ENCODE assay signal across 14 cellular contexts in genomic region chr4:2866891-2867290, GRCh38. TPM values are rescaled to one million over a fixed set of nuclear protein-coding genes. Genes with fewer than 3 reads are reported as not detected.
DNase-seq lines count a peak whose midpoint lies in the region; ATAC-seq, FAIRE-seq and TF ChIP-seq lines count a peak whose summit lies in the region.
"Had no signal": no experiment of that assay in that cellular context is flagged by ENCODE, and none has a peak within 500 bp of the region (broad histone marks: within the 10 kb centered on the region; RNA-seq: fewer than 3 reads in every experiment).

No MANE protein-coding gene starts in this region.

- dilution Hi-C loops in IMR-90 (cut with HindIII; ENCODE audit: low sequenced_read_pairs, unreplicated experiment) = no loop called here

- no peaks in the 10 kb centered on the region for H3K27me3 ChIP-seq in BLaER1 treated with 17β-estradiol and CSF1 and Interleukin-3, amounts not matched to agents 10 nM and 100 nM
- no peaks in the 10 kb centered on the region for H3K27me3 ChIP-seq in IMR-90 (ENCODE audit: control insufficient read depth, insufficient read depth, low read length)
- no peaks in the 10 kb centered on the region for H3K27me3 ChIP-seq in esophagus muscularis mucosa
- no peaks in the 10 kb centered on the region for H3K27me3 ChIP-seq in colonic mucosa
- H3K27me3 ChIP-seq: SJSA1 had no signal

- no peak overlapping the region for H4K5ac ChIP-seq in IMR-90 (ENCODE audit: low read depth, low read length)

- peak overlapping the region; percentile 79 to 93 (median 88) for H3K4me2 ChIP-seq in BLaER1 treated with 17β-estradiol and CSF1 and Interleukin-3, amounts not matched to agents 10 nM and 100 nM
- H3K4me2 ChIP-seq in IMR-90 (ENCODE audit: low read depth, low read length) = no peak overlapping the region; the same call in none of the 2 replicates

- H3K79me1 ChIP-seq in IMR-90 (ENCODE audit: low read depth in 1 of 2, low read length in 2 of 2) = peaks cover 16 to 84% of the 10 kb centered on the region in 2 experiments

- no peak overlapping the region for H4K91ac ChIP-seq in IMR-90 (ENCODE audit: insufficient read depth, low read depth, low read length)

- peaks cover 83% of the 10 kb centered on the region for H3K4me1 Mint-ChIP-seq in nephron

- no peaks in the 10 kb centered on the region for H3K9me3 ChIP-seq in BLaER1 treated with 17β-estradiol and CSF1 and Interleukin-3, amounts not matched to agents 10 nM and 100 nM (replicated peaks in 1 of 11)
- H3K9me3 ChIP-seq in IMR-90 (ENCODE audit: control insufficient read depth, insufficient read depth, low read length) = no peaks in the 10 kb centered on the region
- no peaks in the 10 kb centered on the region for H3K9me3 ChIP-seq in esophagus muscularis mucosa
- H3K9me3 ChIP-seq in colonic mucosa = no peaks in the 10 kb centered on the region
- H3K9me3 ChIP-seq: SJSA1 had no signal

- DNase-seq in IMR-90 (peak; percentile 39), esophagus muscularis mucosa (ENCODE audit: extremely low spot score) (no peak), GM19238 (ENCODE audit: insufficient read length, low spot score) (no peak), colonic mucosa (no peak), urothelium cell line (ENCODE audit: low spot score) (no peak)
- DNase-seq: activated gamma-delta T cell treated with Interleukin-2 at 50 U/mL for 16 hours, NCI-H1436, NCI-H526 had no signal

- no peak overlapping the region for H2AFZ ChIP-seq in IMR-90 (replicated peaks; ENCODE audit: low read length, poor library complexity)

- no peak overlapping the region for H3K18ac ChIP-seq in IMR-90 (ENCODE audit: low read depth, low read length)

- H3K9ac ChIP-seq in BLaER1 treated with 17β-estradiol and CSF1 and Interleukin-3, amounts not matched to agents 10 nM and 100 nM = peak overlapping the region in 9 of 11 experiments; percentile 47 to 75 (median 61); a peak in 12 of 22 replicates
- H3K9ac ChIP-seq in IMR-90 (ENCODE audit: low read depth, low read length) = no peak overlapping the region
- H3K9ac ChIP-seq in colonic mucosa (ENCODE audit: low read depth in 2 of 2, low read length in 2 of 2) = no peak overlapping the region

- H2BK15ac ChIP-seq in IMR-90 (ENCODE audit: low read depth, low read length) = no peak overlapping the region

- intact Hi-C loops in IMR-90 (cut with micrococcal nuclease) (no loop called here), esophagus muscularis mucosa (cut with DNase I) (no loop called here), colonic mucosa (cut with DNase I) (no loop called here)

- peaks cover 30% of the 10 kb centered on the region for H3K9me1 ChIP-seq in IMR-90 (ENCODE audit: insufficient read depth, low read length)

- no peak overlapping the region for H2AK5ac ChIP-seq in IMR-90 (ENCODE audit: low read depth, low read length)

- WGBS in IMR-90 (ENCODE audit: extremely low coverage in 2 of 2, insufficient read length in 1 of 2), 2 experiments = no CpG with 5 or more reads among the region's 5 CpGs
- WGBS in esophagus muscularis mucosa = 87% methylated on average over 5 of the region's 5 CpGs

- H2AK9ac ChIP-seq in IMR-90 (replicated peaks; ENCODE audit: low read depth, low read length, poor library complexity) = no peak overlapping the region

- POLR2A ChIA-PET in IMR-90 (lab: Charles Lee; ENCODE audit: unreplicated experiment) = no interaction called here

- H3K27ac ChIP-seq in BLaER1 treated with 17β-estradiol and CSF1 and Interleukin-3, amounts not matched to agents 10 nM and 100 nM = peak overlapping the region in 9 of 11 experiments; percentile 38 to 72 (median 61); a peak in 16 of 22 replicates
- no peak overlapping the region for H3K27ac ChIP-seq in IMR-90 (ENCODE audit: insufficient read depth, low read length)
- peak overlapping the region in 3 of 4 donors; percentile 71 to 75 (median 73) for H3K27ac ChIP-seq in esophagus muscularis mucosa (replicated peaks in 1 of 4)
- H3K27ac ChIP-seq in colonic mucosa = no peak overlapping the region
- H3K27ac ChIP-seq: SJSA1 had no signal

- H2BK5ac ChIP-seq in IMR-90 (ENCODE audit: low read depth, low read length, poor library complexity, severe bottlenecking) = no peak overlapping the region

- peak overlapping the region; percentile 83 to 89 (median 85) for H3K27ac Mint-ChIP-seq in nephron

- H2BK120ac ChIP-seq in IMR-90 (ENCODE audit: low read depth, low read length) = no peak overlapping the region

- H3K4ac ChIP-seq in IMR-90 (ENCODE audit: low read depth, low read length) = no peak overlapping the region

- no TSS peak for BruUV-seq in IMR-90 (replicated peaks; lab: Mats Ljungman, UMichigan)

- H2BK20ac ChIP-seq in IMR-90 (ENCODE audit: low read depth, low read length) = no peak overlapping the region

- peak overlapping the region in 1 of 3 experiments; percentile 4 for H3K4me3 Mint-ChIP-seq in nephron
- H3K4me3 Mint-ChIP-seq: B cell had no signal

- no peak for FAIRE-seq in urothelium cell line (lab: Jason Lieb, UNC)
- FAIRE-seq: colon had no signal

- H4K8ac ChIP-seq in IMR-90 (ENCODE audit: low read depth in 2 of 2, low read length in 2 of 2) = no peak overlapping the region

- no peak overlapping the region for H3K56ac ChIP-seq in IMR-90 (ENCODE audit: extremely low read depth, insufficient read depth, low read length)

- peaks cover 37 to 100% (median 90%) of the 10 kb centered on the region in 11 experiments for H4K20me1 ChIP-seq in BLaER1 treated with 17β-estradiol and CSF1 and Interleukin-3, amounts not matched to agents 10 nM and 100 nM
- peaks cover 84% of the 10 kb centered on the region for H4K20me1 ChIP-seq in IMR-90 (ENCODE audit: insufficient read depth, low read length)

- H3K4me1 ChIP-seq in BLaER1 treated with 17β-estradiol and CSF1 and Interleukin-3, amounts not matched to agents 10 nM and 100 nM = peaks cover 80 to 99% (median 94%) of the 10 kb centered on the region in 10 experiments
- H3K4me1 ChIP-seq in IMR-90 (ENCODE audit: control insufficient read depth, insufficient read depth, low read length) = peaks cover 33% of the 10 kb centered on the region
- H3K4me1 ChIP-seq in esophagus muscularis mucosa = peaks cover 98 to 100% (median 98%) of the 10 kb centered on the region in 4 donors
- peaks cover 23% of the 10 kb centered on the region for H3K4me1 ChIP-seq in colonic mucosa

- ATAC-seq in IMR-90 (ENCODE audit: low read depth) = no peak
- no peak for ATAC-seq in GM18511 (IDR thresholded peaks at IDR 0.05; ENCODE audit: unreplicated experiment)

- TF ChIP-seq POLR2A in IMR-90 (IDR thresholded peaks at IDR 0.05; ENCODE audit: low read depth, low read length) (no peak), esophagus muscularis mucosa (IDR thresholded peaks at IDR 0.05; ENCODE audit: low read depth) (no peak)

- no peak for TF ChIP-seq RAD21 in IMR-90 (IDR thresholded peaks at IDR 0.05; ENCODE audit: low read length)

- peaks cover 0 to 8% (median 0%) of the 10 kb centered on the region in 11 experiments; a peak in 1 of 22 replicates for H3K36me3 ChIP-seq in BLaER1 treated with 17β-estradiol and CSF1 and Interleukin-3, amounts not matched to agents 10 nM and 100 nM
- H3K36me3 ChIP-seq in IMR-90 (ENCODE audit: control insufficient read depth, insufficient read depth, low read length) = peaks cover 2% of the 10 kb centered on the region; the same call in 1 of the 2 replicates
- no peaks in the 10 kb centered on the region for H3K36me3 ChIP-seq in esophagus muscularis mucosa
- H3K36me3 ChIP-seq in colonic mucosa = no peaks in the 10 kb centered on the region
- H3K36me3 ChIP-seq: SJSA1 had no signal

- no peaks in the 10 kb centered on the region for H3K9me3 Mint-ChIP-seq in nephron

- CTCF ChIA-PET in IMR-90 (lab: Yijun Ruan, JAX) = no interaction called here

- TF ChIP-seq CTCF in IMR-90 (conservative IDR thresholded peaks at IDR 0.05; ENCODE audit: low read depth, low read length) (no peak), esophagus muscularis mucosa (IDR thresholded peaks at IDR 0.05) (no peak), nephron (IDR thresholded peaks at IDR 0.05; ENCODE audit: unreplicated experiment in 3 of 3) (no peak), colonic mucosa (IDR thresholded peaks at IDR 0.05) (no peak)

- H3K4me3 ChIP-seq in BLaER1 treated with 17β-estradiol and CSF1 and Interleukin-3, amounts not matched to agents 10 nM and 100 nM = peak overlapping the region in 2 of 10 experiments; percentile 16 to 49; a peak in 1 of 20 replicates
- no peak overlapping the region for H3K4me3 ChIP-seq in IMR-90 (ENCODE audit: insufficient read depth, low read depth, low read length)
- H3K4me3 ChIP-seq in esophagus muscularis mucosa = no peak overlapping the region
- no peak overlapping the region for H3K4me3 ChIP-seq in colonic mucosa
- H3K4me3 ChIP-seq: SJSA1 had no signal

- in situ Hi-C loops in IMR-90 (cut with MboI; ENCODE audit: low sequenced_read_pairs) = no loop called here

- H3K23ac ChIP-seq in IMR-90 (ENCODE audit: low read depth, low read length) = peak overlapping the region; percentile 39; the same call in 1 of the 2 replicates

- peaks cover 6% of the 10 kb centered on the region for H3K36me3 Mint-ChIP-seq in nephron (ENCODE audit: low read depth)

- no peaks in the 10 kb centered on the region for H3K27me3 Mint-ChIP-seq in nephron (ENCODE audit: low read depth)
- H3K27me3 Mint-ChIP-seq: B cell had no signal

- no peak for TF ChIP-seq EP300 in esophagus muscularis mucosa (IDR thresholded peaks at IDR 0.05)

- peak overlapping the region; percentile 48; the same call in 1 of the 2 replicates for H3K14ac ChIP-seq in IMR-90 (replicated peaks; ENCODE audit: low read depth, low read length)

TF ChIP-seq in IMR-90, 13 proteins besides CTCF, POLR2A, EP300 and RAD21 (continues in another document):
- no peak for TF ChIP-seq NFE2L2 (IDR thresholded peaks at IDR 0.05; ENCODE audit: low read depth, low read length)
- TF ChIP-seq FOS (IDR thresholded peaks at IDR 0.05; ENCODE audit: low read depth, low read length) = no peak
- TF ChIP-seq BHLHE40 (IDR thresholded peaks at IDR 0.05; ENCODE audit: low read depth, low read length) = no peak
- no peak for TF ChIP-seq SMC3 (IDR thresholded peaks at IDR 0.05; ENCODE audit: low read depth, low read length)
- no peak for TF ChIP-seq MAZ (IDR thresholded peaks at IDR 0.05; ENCODE audit: borderline replicate concordance, low read depth, low read length)
- TF ChIP-seq MAFK (IDR thresholded peaks at IDR 0.05; ENCODE audit: low read depth, low read length) = no peak
- TF ChIP-seq CHD1 (IDR thresholded peaks at IDR 0.05; ENCODE audit: low read depth, low read length) = no peak
- TF ChIP-seq MXI1 (IDR thresholded peaks at IDR 0.05; ENCODE audit: borderline replicate concordance, low read depth, low read length) = no peak
- no peak for TF ChIP-seq RCOR1 (IDR thresholded peaks at IDR 0.05; ENCODE audit: insufficient replicate concordance, low read length)

RNA-seq across cellular contexts. Expression of gene ADD1, which starts 23.2 kb away (rescaled TPM):
- total RNA-seq in IMR-90 (2012; rRNA removed) (117 and 122 TPM in 2 replicates), esophagus muscularis mucosa (100 to 1,000 TPM; 253 to 402 (median 311) TPM), colonic mucosa (100 to 1,000 TPM; 223 to 233 TPM)
- polyA plus RNA-seq in IMR-90 (2012; rRNA removed) = 190 and 215 TPM in 2 replicates
- 170 and 354 TPM in 2 replicates for polyA plus RNA-seq in IMR-90 (2012; cell fraction: cytosol; rRNA removed)
- polyA plus RNA-seq in IMR-90 (2012; cell fraction: nucleus; rRNA removed; ENCODE audit: low replicate concordance) = 291 and 369 TPM in 2 replicates

Comparison
In these comparisons a context has a peak if more than half of its experiments do, and no peak if none do; other contexts are left out.
1. H3K27ac ChIP-seq: peak in BLaER1 treated with 17β-estradiol and CSF1 and Interleukin-3, amounts not matched to agents 10 nM and 100 nM (9 of 11) and esophagus muscularis mucosa (3 of 4); none in IMR-90 (single experiment) and colonic mucosa (single experiment).
2. H3K9ac ChIP-seq: peak in BLaER1 treated with 17β-estradiol and CSF1 and Interleukin-3, amounts not matched to agents 10 nM and 100 nM (9 of 11); none in IMR-90 (single experiment) and colonic mucosa (0 of 2).